Comparison of ENCODE assay signal across 16 cellular contexts in genomic region chr10:96244354-96244753, GRCh38. TPM values are rescaled to one million over a fixed set of nuclear protein-coding genes. Genes with fewer than 3 reads are reported as not detected.
DNase-seq lines count a peak whose midpoint lies in the region; ATAC-seq, FAIRE-seq and TF ChIP-seq lines count a peak whose summit lies in the region.
"Had no signal": no experiment of that assay in that cellular context is flagged by ENCODE, and none has a peak within 500 bp of the region (broad histone marks: within the 10 kb centered on the region; RNA-seq: fewer than 3 reads in every experiment).

No MANE protein-coding gene starts in this region.

- no peak overlapping the region for H3K27ac Mint-ChIP-seq in activated CD4-positive, alpha-beta T cell treated with anti-CD3 and anti-CD28 coated beads, Interleukin-2, amount 10 ng/mL, durations not matched to agents 7 days and 5 days
- H3K27ac Mint-ChIP-seq: activated naive CD4-positive, alpha-beta T cell treated with anti-CD3 and anti-CD28 coated beads, Interleukin-2, amount 10 ng/mL, durations not matched to agents 7 days and 5 days had no signal

- RAD21 ChIA-PET in GM12878 (lab: Charles Lee; ENCODE audit: unreplicated experiment), result interaction anchor here (0.8 to 4.8 kb wide), 10 partner anchors 10 to 47 kb away, joined by 3 to 69 read pairs (median 6); partner anchors contain the start of gene BLNK

- H3K36me3 ChIP-seq in GM12878 (ENCODE audit: control insufficient read depth in 2 of 2, insufficient read depth in 2 of 2, low read length in 1 of 2), result peaks cover 9 to 34% of the 10 kb centered on the region in 2 experiments
- no peaks in the 10 kb centered on the region for H3K36me3 ChIP-seq in suprapubic skin
- H3K36me3 ChIP-seq: HAP-1, thyroid gland had no signal

- no peaks in the 10 kb centered on the region for H4K20me1 ChIP-seq in GM12878 (ENCODE audit: control insufficient read depth, insufficient read depth)

- H3K9me3 ChIP-seq in GM12878 (replicated peaks; ENCODE audit: control insufficient read depth, insufficient read depth, low read length), result peaks cover 2% of the 10 kb centered on the region; the same call in 2 of the 3 replicates
- no peaks in the 10 kb centered on the region for H3K9me3 ChIP-seq in suprapubic skin
- H3K9me3 ChIP-seq: HAP-1, thyroid gland had no signal

- TF ChIP-seq RAD21 in GM12878 (IDR thresholded peaks at IDR 0.05; ENCODE audit: insufficient read depth, low read depth, low read length), result peak; percentile 3; the same call in 1 of the 2 replicates

- no peak overlapping the region for H3K4me3 Mint-ChIP-seq in activated CD4-positive, alpha-beta T cell treated with anti-CD3 and anti-CD28 coated beads, Interleukin-2, amount 10 ng/mL, durations not matched to agents 7 days and 5 days
- H3K4me3 Mint-ChIP-seq: activated naive CD4-positive, alpha-beta T cell treated with anti-CD3 and anti-CD28 coated beads, Interleukin-2, amount 10 ng/mL, durations not matched to agents 7 days and 5 days had no signal

- SMC1A ChIA-PET in GM12878 (lab: Charles Lee; ENCODE audit: uncharacterized antibody, unreplicated experiment), result interaction anchor here (1.0 to 4.8 kb wide), 11 partner anchors 10 to 406 kb away, joined by 3 to 76 read pairs (median 29); partner anchors contain the start of gene BLNK

- intact Hi-C loops in GM12878 (cut with micrococcal nuclease; ENCODE audit: unreplicated experiment), result loop anchor here (1.0 kb wide), 2 partner anchors 27 to 44 kb away; partner anchors contain the start of gene BLNK

- H3K27me3 ChIP-seq in GM12878 (replicated peaks in 1 of 2; ENCODE audit: control insufficient read depth in 2 of 2, insufficient read depth in 2 of 2, low read length in 1 of 2) (no peaks in the 10 kb centered on the region), suprapubic skin (no peaks in the 10 kb centered on the region)
- H3K27me3 ChIP-seq: thyroid gland had no signal

- H3K4me1 Mint-ChIP-seq in activated CD4-positive, alpha-beta T cell treated with anti-CD3 and anti-CD28 coated beads, Interleukin-2, amount 10 ng/mL, durations not matched to agents 7 days and 5 days, result no peaks in the 10 kb centered on the region
- H3K4me1 Mint-ChIP-seq: activated naive CD4-positive, alpha-beta T cell treated with anti-CD3 and anti-CD28 coated beads, Interleukin-2, amount 10 ng/mL, durations not matched to agents 7 days and 5 days had no signal

- in situ Hi-C loops in GM12878 (cut with MboI), result no loop called here

- peak; percentile 81 for DNase-seq in GM12864 (ENCODE audit: low read depth)
- peak; percentile 89 for DNase-seq in GM12878 (ENCODE audit: low read depth, low spot score)
- DNase-seq in NCI-H1930 (lab: John Stamatoyannopoulos, UW), result no peak
- no peak for DNase-seq in suprapubic skin (ENCODE audit: low spot score in 2 of 2)
- no peak for DNase-seq in activated CD4-positive, alpha-beta T cell treated with anti-CD3 and anti-CD28 coated beads, Interleukin-2, amount 10 ng/mL, durations not matched to agents 7 days and 5 days
- DNase-seq in dedifferentiated amniotic fluid mesenchymal stem cell (ENCODE audit: extremely low spot score), result no peak
- DNase-seq: activated naive CD4-positive, alpha-beta T cell treated with anti-CD3 and anti-CD28 coated beads, Interleukin-2, amount 10 ng/mL, durations not matched to agents 7 days and 5 days; AML-193; NCI-H2107; T-helper 1 cell had no signal

- peak; percentile 71 for FAIRE-seq in GM12878 (lab: Jason Lieb, UNC)
- FAIRE-seq: endothelial cell of umbilical vein had no signal

- POLR2A ChIA-PET in GM12878 (lab: Charles Lee), result interaction anchor here (0.8 to 3.8 kb wide), 8 partner anchors 13 to 46 kb away, joined by 3 to 35 read pairs (median 10); partner anchors contain the start of gene BLNK
- POLR2A ChIA-PET in activated CD4-positive, alpha-beta T cell treated with anti-CD3 and anti-CD28 coated beads, Interleukin-2, amount 10 ng/mL, durations not matched to agents 7 days and 5 days (lab: Charles Lee), result no interaction called here

- H3K9me3 Mint-ChIP-seq in activated CD4-positive, alpha-beta T cell treated with anti-CD3 and anti-CD28 coated beads, Interleukin-2, amount 10 ng/mL, durations not matched to agents 7 days and 5 days, result no peaks in the 10 kb centered on the region
- H3K9me3 Mint-ChIP-seq: activated naive CD4-positive, alpha-beta T cell treated with anti-CD3 and anti-CD28 coated beads, Interleukin-2, amount 10 ng/mL, durations not matched to agents 7 days and 5 days had no signal

- peak overlapping the region; percentile 63 for H3K4me2 ChIP-seq in GM12878 (ENCODE audit: control insufficient read depth, insufficient read depth)

- H2AFZ ChIP-seq in GM12878 (ENCODE audit: control insufficient read depth, low read depth, low read length), result peak overlapping the region; percentile 32

- H3K79me2 ChIP-seq in GM12878 (ENCODE audit: control insufficient read depth, insufficient read depth, low read length), result peaks cover 50% of the 10 kb centered on the region

- H3K27ac ChIP-seq in GM12878 (ENCODE audit: control insufficient read depth, insufficient read depth), result peak overlapping the region; percentile 67
- H3K27ac ChIP-seq in suprapubic skin, result no peak overlapping the region
- H3K27ac ChIP-seq: thyroid gland had no signal

- H3K4me3 ChIP-seq in GM12864 (ENCODE audit: low read depth, low read length) (no peak overlapping the region), GM12878 (0 out of 2 replicates have a peak overlapping the region, but pooled peaks have one; percentile 18), suprapubic skin (no peak overlapping the region)
- H3K4me3 ChIP-seq: HAP-1, thyroid gland had no signal

- H3K27me3 Mint-ChIP-seq in activated CD4-positive, alpha-beta T cell treated with anti-CD3 and anti-CD28 coated beads, Interleukin-2, amount 10 ng/mL, durations not matched to agents 7 days and 5 days, result no peaks in the 10 kb centered on the region

- TF ChIP-seq POLR2A in GM12878 (IDR thresholded peaks at IDR 0.05; ENCODE audit: low read depth, low read length) (peak; percentile 46), suprapubic skin (IDR thresholded peaks at IDR 0.05) (no peak)

- CTCF ChIA-PET in GM12878 (lab: Yijun Ruan, JAX), result interaction anchor here (1.1 to 23.4 kb wide), 10 partner anchors 11 to 227 kb away, joined by 3 to 790 read pairs (median 10); partner anchors contain the start of gene BLNK
- CTCF ChIA-PET in activated CD4-positive, alpha-beta T cell treated with anti-CD3 and anti-CD28 coated beads, Interleukin-2, amount 10 ng/mL, durations not matched to agents 7 days and 5 days (lab: Charles Lee), result no interaction called here

- 2% methylated on average over 7 of the region's 7 CpGs for WGBS in GM12878 (ENCODE audit: insufficient coverage, insufficient replicate concordance, low lambda C conversion rate, missing lambda C conversion rate)
- WGBS in suprapubic skin, result 87% methylated on average over 7 of the region's 7 CpGs

- peak; percentile 41 to 56; a peak in 3 of 4 replicates for TF ChIP-seq EP300 in GM12878 (IDR thresholded peaks at IDR 0.05; ENCODE audit: borderline replicate concordance in 1 of 2, control insufficient read depth in 1 of 2, low read depth in 2 of 2, low read length in 2 of 2)
- TF ChIP-seq EP300 in suprapubic skin (IDR thresholded peaks at IDR 0.05), result no peak

- ATAC-seq in GM19438 (IDR thresholded peaks at IDR 0.05; ENCODE audit: low read depth, unreplicated experiment) (peak; percentile 96), HG03025 (IDR thresholded peaks at IDR 0.05; ENCODE audit: low FRiP score, unreplicated experiment) (peak; percentile 92), GM12878 (peak; percentile 98)

- no peak for TF ChIP-seq CTCF in GM12864 (IDR thresholded peaks at IDR 0.05; ENCODE audit: low read depth, low read length, missing control alignments)
- no peak for TF ChIP-seq CTCF in GM12878 (IDR thresholded peaks at IDR 0.05 in 2 of 3, conservative IDR thresholded peaks at IDR 0.05 in 1 of 3; ENCODE audit: control insufficient read depth in 2 of 3, extremely low read depth in 1 of 3, insufficient read depth in 1 of 3, low read depth in 3 of 3, low read length in 3 of 3)
- no peak for TF ChIP-seq CTCF in suprapubic skin (IDR thresholded peaks at IDR 0.05)

- peaks cover 24% of the 10 kb centered on the region for H3K4me1 ChIP-seq in GM12878 (ENCODE audit: control insufficient read depth, insufficient read depth, low read length)
- H3K4me1 ChIP-seq in suprapubic skin, result no peaks in the 10 kb centered on the region
- H3K4me1 ChIP-seq: HAP-1, thyroid gland had no signal

- BruUV-seq in GM12878 (replicated peaks; lab: Mats Ljungman, UMichigan), result no TSS peak

- H3K9ac ChIP-seq in GM12878 (ENCODE audit: control insufficient read depth, insufficient read depth, low read length), result 0 out of 2 replicates have a peak overlapping the region, but pooled peaks have one; percentile 34

- no peaks in the 10 kb centered on the region for H3K36me3 Mint-ChIP-seq in activated CD4-positive, alpha-beta T cell treated with anti-CD3 and anti-CD28 coated beads, Interleukin-2, amount 10 ng/mL, durations not matched to agents 7 days and 5 days (ENCODE audit: low read depth)
- H3K36me3 Mint-ChIP-seq: activated naive CD4-positive, alpha-beta T cell treated with anti-CD3 and anti-CD28 coated beads, Interleukin-2, amount 10 ng/mL, durations not matched to agents 7 days and 5 days had no signal

RNA-seq across cellular contexts. Expression of gene BLNK, which starts 27.0 kb away (rescaled TPM):
- 275 and 310 TPM in 2 replicates for total RNA-seq in GM12878 (2013; cell fraction: nucleolus; rRNA removed)
- 113 and 114 TPM in 2 replicates for total RNA-seq in GM12878 (2014; rRNA removed)
- total RNA-seq in GM12878 (2014; rRNA removed; fragmentation: Illumina TruSeq; extraction: Trizol), result 121 and 122 TPM in 2 replicates
- 103 and 107 TPM in 2 replicates for total RNA-seq in GM12878 (2021)
- polyA plus RNA-seq in GM12878 (2011; ENCODE audit: low read depth), result 81.4 TPM
- polyA plus RNA-seq in GM12878 (2011; rRNA removed), result 58.9 and 84.8 TPM in 2 replicates
- 43.9 and 56.1 TPM in 2 replicates for polyA plus RNA-seq in GM12878 (2011; cell fraction: cytosol; rRNA removed)
- polyA plus RNA-seq in GM12878 (2011; cell fraction: nucleus; rRNA removed), result 198 and 209 TPM in 2 replicates
- polyA plus RNA-seq in GM12878 (2012), result 105 and 141 TPM in 2 replicates
- polyA plus RNA-seq in GM12878 (2014; fragmentation: Illumina TruSeq; extraction: Trizol), result 156 and 162 TPM in 2 replicates
- polyA plus RNA-seq in GM12878 (2014; fragmentation: Nextera tagmentation; extraction: Ambion mirVana), result 100 to 1,000 TPM; 165 to 201 TPM
- polyA plus RNA-seq in GM12878 (2014; rRNA removed), result 75.0 and 79.5 TPM in 2 replicates
- 100 to 1,000 TPM; 156 to 158 TPM for polyA plus RNA-seq in GM12878 (2016; fragmentation: Nextera tagmentation; extraction: Ambion mirVana)
- polyA minus RNA-seq in GM12878 (2011; rRNA and poly(A)+ RNA removed), result 60.2 and 69.3 TPM in 2 replicates
- polyA minus RNA-seq in GM12878 (2011; cell fraction: cytosol; rRNA and poly(A)+ RNA removed), result 31.5 and 35.9 TPM in 2 replicates
- 126 and 166 TPM in 2 replicates for polyA minus RNA-seq in GM12878 (2011; cell fraction: nucleus; rRNA and poly(A)+ RNA removed)
- total RNA-seq in suprapubic skin, result 1 to 10 TPM; 4.7 to 9.7 (median 5.7) TPM
- not detected for total RNA-seq in activated CD4-positive, alpha-beta T cell treated with anti-CD3 and anti-CD28 coated beads, Interleukin-2, amount 10 ng/mL, durations not matched to agents 7 days and 5 days
- total RNA-seq: endothelial cell of umbilical vein had no signal
- polyA plus RNA-seq: endothelial cell of umbilical vein had no signal

RNA-seq across cellular contexts. Expression of gene DNTT, which starts 59.9 kb away (rescaled TPM):
- not detected in 2 replicates for total RNA-seq in GM12878 (2013; cell fraction: nucleolus; rRNA removed)
- 0.06 and 0.11 TPM in 2 replicates for total RNA-seq in GM12878 (2014; rRNA removed)
- total RNA-seq in GM12878 (2014; rRNA removed; fragmentation: Illumina TruSeq; extraction: Trizol), result not detected in 2 replicates
- total RNA-seq in GM12878 (2021), result 0.10 TPM in 1 of 2 replicates, not detected in the other
- not detected for polyA plus RNA-seq in GM12878 (2011; ENCODE audit: low read depth)
- polyA plus RNA-seq in GM12878 (2011; rRNA removed), result 0.14 TPM in 1 of 2 replicates, not detected in the other
- polyA plus RNA-seq in GM12878 (2011; cell fraction: cytosol; rRNA removed), result 0.03 TPM in 1 of 2 replicates, not detected in the other
- polyA plus RNA-seq in GM12878 (2011; cell fraction: nucleus; rRNA removed), result not detected in 2 replicates
- polyA plus RNA-seq in GM12878 (2012), result 0.06 and 0.08 TPM in 2 replicates
- 0.08 and 0.09 TPM in 2 replicates for polyA plus RNA-seq in GM12878 (2014; fragmentation: Illumina TruSeq; extraction: Trizol)
- polyA plus RNA-seq in GM12878 (2014; fragmentation: Nextera tagmentation; extraction: Ambion mirVana), result under 1 TPM in 1 of 2 experiments, not detected in 1; 0.07 TPM
- not detected in 2 replicates for polyA plus RNA-seq in GM12878 (2014; rRNA removed)
- polyA plus RNA-seq in GM12878 (2016; fragmentation: Nextera tagmentation; extraction: Ambion mirVana), result under 1 TPM in 1 of 2 experiments, not detected in 1; 0.13 TPM
- polyA minus RNA-seq in GM12878 (2011; rRNA and poly(A)+ RNA removed), result not detected in 2 replicates
- polyA minus RNA-seq in GM12878 (2011; cell fraction: cytosol; rRNA and poly(A)+ RNA removed), result not detected in 2 replicates
- polyA minus RNA-seq in GM12878 (2011; cell fraction: nucleus; rRNA and poly(A)+ RNA removed), result not detected in 2 replicates
- total RNA-seq in suprapubic skin, result not detected
- not detected for total RNA-seq in activated CD4-positive, alpha-beta T cell treated with anti-CD3 and anti-CD28 coated beads, Interleukin-2, amount 10 ng/mL, durations not matched to agents 7 days and 5 days
- total RNA-seq: endothelial cell of umbilical vein, lower leg skin had no signal
- polyA plus RNA-seq: endothelial cell of umbilical vein had no signal

Comparison
In these comparisons a context has a peak if more than half of its experiments do, and no peak if none do; other contexts are left out.
1. DNase-seq: peak in GM12864 (single experiment) and GM12878 (single experiment); none in NCI-H1930 (0 of 2), suprapubic skin (0 of 2), activated CD4-positive, alpha-beta T cell treated with anti-CD3 and anti-CD28 coated beads, Interleukin-2, amount 10 ng/mL, durations not matched to agents 7 days and 5 days (single experiment) and dedifferentiated amniotic fluid mesenchymal stem cell (single experiment).
2. RNA of gene BLNK, which starts 27.0 kb away (total RNA-seq): 103 to 310 TPM in GM12878; 4.7 to 9.7 TPM in suprapubic skin and not detected in activated CD4-positive, alpha-beta T cell treated with anti-CD3 and anti-CD28 coated beads, Interleukin-2, amount 10 ng/mL, durations not matched to agents 7 days and 5 days; every median in the first group is over 4 times any median in the second.
3. Peak in every context shown above with its lines, with median percentiles within 50 percentile points of each other: ATAC-seq.